ENCODE assay signal across 14 cellular contexts in genomic region chr3:99862208-99862607, GRCh38. TPM values are rescaled to one million over a fixed set of nuclear protein-coding genes. Genes with fewer than 3 reads are reported as not detected.
DNase-seq lines count a peak whose midpoint lies in the region; FAIRE-seq and TF ChIP-seq lines count a peak whose summit lies in the region.
"Had no signal": no experiment of that assay in that cellular context is flagged by ENCODE, and none has a peak within 500 bp of the region (broad histone marks: within the 10 kb centered on the region; RNA-seq: fewer than 3 reads in every experiment).

No MANE protein-coding gene starts in this region.

- TF ChIP-seq EP300 in esophagus muscularis mucosa (IDR thresholded peaks at IDR 0.05) (no peak), sigmoid colon (IDR thresholded peaks at IDR 0.05) (no peak)

- H3K4me1 ChIP-seq in esophagus muscularis mucosa (peaks cover 47 to 100% (median 98%) of the 10 kb centered on the region in 4 donors), sigmoid colon (peaks cover 0 to 97% (median 85%) of the 10 kb centered on the region in 4 donors)
- H3K4me1 ChIP-seq in effector memory CD4-positive, alpha-beta T cell (ENCODE audit: control insufficient read depth, insufficient read depth, low read length, poor library complexity, severe bottlenecking), result no peaks in the 10 kb centered on the region

- intact Hi-C loops in esophagus muscularis mucosa (cut with DNase I) (no loop called here), sigmoid colon (cut with DNase I) (loop anchor here (5.0 kb wide), 2 partner anchors 65 to 180 kb away; no protein-coding TSS in a partner anchor)

- H3K27ac ChIP-seq in esophagus muscularis mucosa (replicated peaks in 1 of 4) (peak overlapping the region; percentile 85 to 96 (median 94)), sigmoid colon (peak overlapping the region; percentile 68 to 95 (median 92))
- no peak overlapping the region for H3K27ac ChIP-seq in effector memory CD4-positive, alpha-beta T cell (ENCODE audit: insufficient read depth, low read length, poor library complexity, severe bottlenecking)

- 55% methylated on average over 2 of the region's 2 CpGs for WGBS in esophagus muscularis mucosa
- WGBS in sigmoid colon, 2 donors, result 83 to 84% methylated on average over 2 of the region's 2 CpGs

- peaks cover 0 to 78% (median 11%) of the 10 kb centered on the region in 4 donors for H3K36me3 ChIP-seq in esophagus muscularis mucosa
- H3K36me3 ChIP-seq in sigmoid colon, result peaks cover 0 to 25% (median 5%) of the 10 kb centered on the region in 4 donors
- no peaks in the 10 kb centered on the region for H3K36me3 ChIP-seq in effector memory CD4-positive, alpha-beta T cell (ENCODE audit: control insufficient read depth, insufficient read depth, low read length)
- H3K36me3 ChIP-seq: left lung had no signal

- H3K4me3 ChIP-seq in esophagus muscularis mucosa (no peak overlapping the region), sigmoid colon (no peak overlapping the region)
- no peak overlapping the region for H3K4me3 ChIP-seq in effector memory CD4-positive, alpha-beta T cell (ENCODE audit: insufficient read depth, low read depth, low read length, poor library complexity, severe bottlenecking)
- H3K4me3 ChIP-seq: left lung had no signal

- TF ChIP-seq CTCF in esophagus muscularis mucosa (IDR thresholded peaks at IDR 0.05) (no peak), sigmoid colon (IDR thresholded peaks at IDR 0.05) (no peak), GM10266 (IDR thresholded peaks at IDR 0.05; ENCODE audit: control insufficient read depth, insufficient read depth, low read depth, missing control alignments) (no peak)

- H3K27me3 ChIP-seq in esophagus muscularis mucosa, result no peaks in the 10 kb centered on the region
- H3K27me3 ChIP-seq in sigmoid colon, result no peaks in the 10 kb centered on the region
- H3K27me3 ChIP-seq in effector memory CD4-positive, alpha-beta T cell (replicated peaks; ENCODE audit: control insufficient read depth, insufficient read depth, low read length, poor library complexity, severe bottlenecking), result no peaks in the 10 kb centered on the region
- H3K27me3 ChIP-seq: left lung had no signal

- peak; percentile 40 for DNase-seq in AG20443 (ENCODE audit: low spot score)
- DNase-seq in RCC 7860 (ENCODE audit: low spot score), result peak; percentile 91
- DNase-seq in esophagus muscularis mucosa (ENCODE audit: extremely low spot score), result no peak
- no peak for DNase-seq in sigmoid colon
- DNase-seq in germinal center (ENCODE audit: low spot score), result no peak
- DNase-seq in effector memory CD4-positive, alpha-beta T cell, result no peak
- DNase-seq in GM10266 (ENCODE audit: extremely low spot score), result no peak
- no peak for DNase-seq in AML-193 (lab: John Stamatoyannopoulos, UW)
- DNase-seq: activated naive CD4-positive, alpha-beta T cell treated with anti-CD3 and anti-CD28 coated beads, Interleukin-2, amount 10 ng/mL, durations not matched to agents 7 days and 5 days; cortex of kidney; H7; head of caudate nucleus; left lung; NCI-H1092 had no signal

- no peak for TF ChIP-seq POLR2A in esophagus muscularis mucosa (IDR thresholded peaks at IDR 0.05; ENCODE audit: low read depth)
- no peak for TF ChIP-seq POLR2A in sigmoid colon (IDR thresholded peaks at IDR 0.05)

- peak; percentile 84 for FAIRE-seq in RCC 7860 (lab: Jason Lieb, UNC)

- no peaks in the 10 kb centered on the region for H3K9me3 ChIP-seq in esophagus muscularis mucosa
- H3K9me3 ChIP-seq in sigmoid colon, result no peaks in the 10 kb centered on the region
- H3K9me3 ChIP-seq in effector memory CD4-positive, alpha-beta T cell (ENCODE audit: control insufficient read depth, low read length), result no peaks in the 10 kb centered on the region
- H3K9me3 ChIP-seq: left lung had no signal

RNA-seq across cellular contexts. Expression of gene CMSS1, which starts 44.5 kb away (rescaled TPM):
- total RNA-seq in esophagus muscularis mucosa, result 10 to 100 TPM; 11.2 to 16.3 (median 14.1) TPM
- 10 to 100 TPM; 11.1 to 19.4 (median 16.6) TPM for total RNA-seq in sigmoid colon
- polyA plus RNA-seq in sigmoid colon, result 10 to 100 TPM in 1 of 3 donors, 1 to 10 TPM in 2; 6.0 to 19.2 (median 7.6) TPM

Comparison
In these comparisons a context has a peak if more than half of its experiments do, and no peak if none do; other contexts are left out.
1. DNase-seq: peak in AG20443 (single experiment) and RCC 7860 (single experiment); none in esophagus muscularis mucosa (single experiment), sigmoid colon (single experiment), germinal center (single experiment), effector memory CD4-positive, alpha-beta T cell (0 of 3), GM10266 (single experiment) and AML-193 (0 of 2).